11 cellular contexts compared by ENCODE assay signal in the genomic region with DNA sequence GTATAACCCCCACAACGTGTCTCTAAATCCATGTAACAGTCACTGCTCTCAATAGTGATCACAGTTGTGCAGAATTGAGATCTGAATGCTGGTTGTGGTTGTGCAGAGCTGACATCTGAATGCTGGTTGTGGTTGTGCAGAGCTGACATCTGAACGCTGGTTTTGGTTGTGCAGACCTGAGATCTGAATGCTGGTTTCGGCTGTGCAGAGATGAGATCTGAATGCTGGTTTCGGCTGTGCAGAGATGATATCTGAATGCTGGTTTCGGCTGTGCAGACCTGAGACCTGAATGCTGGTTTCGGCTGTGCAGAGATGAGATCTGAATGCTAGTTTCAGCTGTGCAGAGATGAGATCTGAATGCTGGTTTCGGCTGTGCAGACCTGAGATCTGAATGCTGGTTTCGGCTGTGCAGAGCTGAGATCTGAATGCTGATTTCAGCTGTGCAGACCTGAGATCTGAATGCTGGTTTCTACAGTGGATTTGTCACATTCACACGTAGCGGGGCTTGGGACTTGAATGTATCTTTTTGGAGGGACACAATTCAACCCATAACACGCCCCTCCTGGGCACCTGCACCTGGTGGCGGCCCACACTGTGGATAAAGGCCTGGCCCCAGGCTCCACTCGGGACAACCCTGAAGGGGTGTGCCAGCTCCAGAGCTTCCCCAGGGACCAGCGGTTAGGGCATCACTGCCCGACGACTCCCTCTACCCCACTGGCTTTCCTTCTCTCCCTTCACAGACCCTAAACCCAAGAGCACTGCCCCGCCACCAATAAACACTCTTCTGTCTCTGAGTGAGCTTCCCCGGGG. TPM values are rescaled to one million over a fixed set of nuclear protein-coding genes. Genes with fewer than 3 reads are reported as not detected.
A peak's percentile ranks its signal among the peaks of the same experiment; 100 is the strongest.
DNase-seq lines count a peak whose midpoint lies in the region; ATAC-seq and TF ChIP-seq lines count a peak whose summit lies in the region.
"Had no signal": no experiment of that assay in that cellular context is flagged by ENCODE, and none has a peak within 500 bp of the region (broad histone marks: within the 10 kb centered on the region; RNA-seq: fewer than 3 reads in every experiment).

No MANE protein-coding gene starts in this region.

- H3K27me3 Mint-ChIP-seq in endothelial cell (ENCODE audit: unreplicated experiment) = peaks cover 13% of the 10 kb centered on the region

- DNase-seq in activated T-helper 9 cell treated with anti-CD3 and anti-CD28 coated beads, Interleukin-2, amount 50 U/mL, for 16 hours (ENCODE audit: low read depth) = peak; percentile 4
- peak; percentile 63 for DNase-seq in stimulated activated CD4-positive, alpha-beta T cell treated with anti-CD3 and anti-CD28 coated beads, Interleukin-15, amount 100 ng/mL, for 24 hours
- no peak for DNase-seq in HuH-7.5 (ENCODE audit: low spot score)
- no peak for DNase-seq in osteoblast (ENCODE audit: insufficient read length, low spot score, missing footprints)
- DNase-seq in endothelial cell (ENCODE audit: low spot score) = no peak
- DNase-seq: KBM-7, NCI-H187 treated with DMSO at 0.1 percent for 48 hours had no signal

- H3K4me1 Mint-ChIP-seq in endothelial cell (ENCODE audit: unreplicated experiment) = peaks cover 2% of the 10 kb centered on the region
- H3K4me1 Mint-ChIP-seq: memory B cell had no signal

- H3K27ac Mint-ChIP-seq in endothelial cell (ENCODE audit: unreplicated experiment) = no peak overlapping the region
- H3K27ac Mint-ChIP-seq: memory B cell had no signal

- H3K4me3 Mint-ChIP-seq in endothelial cell (ENCODE audit: unreplicated experiment) = no peak overlapping the region
- H3K4me3 Mint-ChIP-seq: memory B cell had no signal

- peaks cover 26% of the 10 kb centered on the region for H3K27me3 ChIP-seq in osteoblast (ENCODE audit: insufficient read depth, low read length)

- ATAC-seq in GM18499 (IDR thresholded peaks at IDR 0.05; ENCODE audit: insufficient read depth, unreplicated experiment) = peak; percentile 51
- ATAC-seq in HG02870 (IDR thresholded peaks at IDR 0.05; ENCODE audit: unreplicated experiment) = peak; percentile 64
- ATAC-seq: Panc1 had no signal

- H3K4me3 ChIP-seq in osteoblast (ENCODE audit: insufficient read depth, low read length) = no peak overlapping the region

- no peaks in the 10 kb centered on the region for H3K4me1 ChIP-seq in osteoblast (ENCODE audit: insufficient read depth, low read length)

- H3K79me2 ChIP-seq in osteoblast (ENCODE audit: insufficient read depth, low read length) = no peaks in the 10 kb centered on the region

- no peaks in the 10 kb centered on the region for H3K9me3 Mint-ChIP-seq in endothelial cell (ENCODE audit: unreplicated experiment)
- H3K9me3 Mint-ChIP-seq: memory B cell had no signal

- H3K9me3 ChIP-seq in osteoblast (ENCODE audit: low read depth, low read length) = no peaks in the 10 kb centered on the region

- H3K36me3 Mint-ChIP-seq in endothelial cell (ENCODE audit: low read depth, unreplicated experiment) = no peaks in the 10 kb centered on the region
- H3K36me3 Mint-ChIP-seq: memory B cell had no signal

- H2AFZ ChIP-seq in osteoblast (ENCODE audit: low read length) = no peak overlapping the region

- H4K20me1 ChIP-seq in osteoblast (ENCODE audit: insufficient read depth, low read length) = no peaks in the 10 kb centered on the region

- no peak overlapping the region for H3K27ac ChIP-seq in osteoblast (ENCODE audit: low read depth, low read length)

- no peaks in the 10 kb centered on the region for H3K36me3 ChIP-seq in osteoblast (ENCODE audit: insufficient read depth, low read length)

- H3K4me2 ChIP-seq in osteoblast (ENCODE audit: insufficient read depth, low read length) = no peak overlapping the region

- TF ChIP-seq CTCF in osteoblast (IDR thresholded peaks at IDR 0.05; ENCODE audit: extremely low read depth, low read depth, low read length) (no peak), endothelial cell (IDR thresholded peaks at IDR 0.05; ENCODE audit: unreplicated experiment) (no peak)

RNA-seq across cellular contexts. Expression of a gene that starts 51.1 kb away (rescaled TPM):
- total RNA-seq in osteoblast (65.1 and 68.8 TPM in 2 replicates), endothelial cell (ENCODE audit: unreplicated experiment) (12.1 TPM)

Comparison
In these comparisons a context has a peak if more than half of its experiments do, and no peak if none do; other contexts are left out.
1. DNase-seq: peak in activated T-helper 9 cell treated with anti-CD3 and anti-CD28 coated beads, Interleukin-2, amount 50 U/mL, for 16 hours (single experiment) and stimulated activated CD4-positive, alpha-beta T cell treated with anti-CD3 and anti-CD28 coated beads, Interleukin-15, amount 100 ng/mL, for 24 hours (single experiment); none in HuH-7.5 (single experiment), osteoblast (single experiment) and endothelial cell (single experiment).